ENCODE assay signal across 8 cellular contexts in the genomic region with DNA sequence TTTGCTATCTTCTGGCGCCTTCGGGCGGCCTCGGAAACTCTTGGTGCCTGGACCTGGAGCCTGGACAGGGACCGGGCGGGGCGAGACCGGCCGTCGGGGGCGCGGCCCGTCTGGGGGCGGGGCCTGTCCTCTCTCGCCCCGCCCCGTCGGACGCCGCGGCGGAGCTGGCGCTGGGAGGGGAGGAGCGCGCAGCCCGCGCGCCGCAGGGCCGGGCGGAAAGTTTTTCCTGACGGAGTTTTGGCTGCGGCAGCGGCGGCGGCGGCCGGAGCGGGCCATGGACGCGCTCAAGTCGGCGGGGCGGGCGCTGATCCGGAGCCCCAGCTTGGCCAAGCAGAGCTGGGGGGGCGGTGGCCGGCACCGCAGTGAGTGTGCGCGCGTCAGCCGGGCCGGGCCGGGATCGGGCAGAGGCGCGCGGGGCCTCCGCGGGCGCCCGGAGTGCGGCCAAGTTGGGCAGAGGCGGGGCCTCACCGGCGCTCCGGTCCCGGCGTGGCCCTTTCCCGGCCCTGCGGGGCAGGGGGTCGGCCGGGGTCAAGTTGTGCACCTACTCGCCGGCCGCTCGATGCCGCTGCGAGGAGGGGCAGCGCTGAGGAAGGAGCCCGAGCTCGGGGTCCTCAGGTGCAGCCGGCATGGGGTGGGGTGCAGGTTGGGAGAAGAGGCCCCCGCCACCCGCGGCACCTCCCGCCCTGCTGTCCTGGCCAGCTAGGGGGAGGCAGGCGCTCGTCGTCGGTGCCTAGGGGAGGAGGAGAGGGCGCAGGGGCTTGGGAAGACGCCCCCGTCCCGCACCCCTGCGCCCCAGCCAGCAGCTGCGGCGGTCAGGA. TPM values are rescaled to one million over a fixed set of nuclear protein-coding genes. Genes with fewer than 3 reads are reported as not detected.
A peak's percentile ranks its signal among the peaks of the same experiment; 100 is the strongest.
DNase-seq lines count a peak whose midpoint lies in the region; ATAC-seq and TF ChIP-seq lines count a peak whose summit lies in the region.

A gene with protein sequence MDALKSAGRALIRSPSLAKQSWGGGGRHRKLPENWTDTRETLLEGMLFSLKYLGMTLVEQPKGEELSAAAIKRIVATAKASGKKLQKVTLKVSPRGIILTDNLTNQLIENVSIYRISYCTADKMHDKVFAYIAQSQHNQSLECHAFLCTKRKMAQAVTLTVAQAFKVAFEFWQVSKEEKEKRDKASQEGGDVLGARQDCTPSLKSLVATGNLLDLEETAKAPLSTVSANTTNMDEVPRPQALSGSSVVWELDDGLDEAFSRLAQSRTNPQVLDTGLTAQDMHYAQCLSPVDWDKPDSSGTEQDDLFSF (plus strand): TSS at position 182 of the 818 bp plus-strand sequence. CDS start 93 bp downstream, at position 275.

- POLR2A ChIA-PET in BJ (lab: Charles Lee), result interaction anchor here (0.6 to 0.7 kb wide), 2 partner anchors 13 to 23 kb away, joined by 3 read pairs; no protein-coding TSS in a partner anchor

- TF ChIP-seq CTCF in BJ (IDR thresholded peaks at IDR 0.05; ENCODE audit: insufficient read depth, low read depth, low read length), result no peak

- H3K27me3 ChIP-seq in BJ (ENCODE audit: control insufficient read depth, insufficient read depth, low read length) (peaks cover 3% of the 10 kb centered on the region; the same call in 1 of the 2 replicates), thymus (ENCODE audit: control insufficient read depth, insufficient read depth) (peaks cover 34% of the 10 kb centered on the region)

- H3K4me1 Mint-ChIP-seq in activated naive CD8-positive, alpha-beta T cell treated with anti-CD3 and anti-CD28 coated beads for 36 hours, result peaks cover 36% of the 10 kb centered on the region

- H3K9me3 Mint-ChIP-seq in activated naive CD8-positive, alpha-beta T cell treated with anti-CD3 and anti-CD28 coated beads for 36 hours, result no peaks in the 10 kb centered on the region

- peak within 1 kb of the TSS; percentile 52 for H3K27ac ChIP-seq in thymus (ENCODE audit: low read depth)

- peak; percentile 75 for ATAC-seq in HG03460 (IDR thresholded peaks at IDR 0.05; ENCODE audit: unreplicated experiment)
- peak; percentile 89 for ATAC-seq in SK-N-SH treated with all-trans-retinoic acid at 6 μM for 48 hours

- H3K4me3 Mint-ChIP-seq in activated naive CD8-positive, alpha-beta T cell treated with anti-CD3 and anti-CD28 coated beads for 36 hours, result peak within 1 kb of the TSS; percentile 87

- intact Hi-C loops in head of caudate nucleus (cut with DNase I), result loop anchor here (2.0 kb wide), 1 partner anchor 25 kb away; no protein-coding TSS in a partner anchor

- H3K27ac Mint-ChIP-seq in activated naive CD8-positive, alpha-beta T cell treated with anti-CD3 and anti-CD28 coated beads for 36 hours, result peak within 1 kb of the TSS; percentile 76

- no peaks in the 10 kb centered on the region for H3K27me3 Mint-ChIP-seq in activated naive CD8-positive, alpha-beta T cell treated with anti-CD3 and anti-CD28 coated beads for 36 hours

- peaks cover 9% of the 10 kb centered on the region for H3K4me1 ChIP-seq in thymus (ENCODE audit: control insufficient read depth, insufficient read depth, low read length)

- no peaks in the 10 kb centered on the region for H3K9me3 ChIP-seq in thymus (ENCODE audit: control insufficient read depth)

- H3K36me3 ChIP-seq in BJ (ENCODE audit: control insufficient read depth, insufficient read depth, low read length) (no peaks in the 10 kb centered on the region), thymus (ENCODE audit: control insufficient read depth, insufficient read depth) (no peaks in the 10 kb centered on the region)

- under 1% methylated on average over 99 of the region's 99 CpGs for WGBS in thymus

- no peaks in the 10 kb centered on the region for H3K36me3 Mint-ChIP-seq in activated naive CD8-positive, alpha-beta T cell treated with anti-CD3 and anti-CD28 coated beads for 36 hours

- no peak for DNase-seq in BJ (ENCODE audit: low read depth)
- peak; percentile 83 for DNase-seq in GM19238 (ENCODE audit: insufficient read length, low spot score)
- peak; percentile 76 for DNase-seq in activated naive CD8-positive, alpha-beta T cell treated with anti-CD3 and anti-CD28 coated beads for 36 hours
- DNase-seq in head of caudate nucleus, result peak; percentile 20 to 89 (median 78)
- peak; percentile 43 for DNase-seq in occipital lobe (lab: John Stamatoyannopoulos, UW)

- H3K4me3 ChIP-seq in BJ (ENCODE audit: low read depth, low read length) (peak within 1 kb of the TSS; percentile 70), thymus (ENCODE audit: low read length) (peak within 1 kb of the TSS; percentile 67)

- CTCF ChIA-PET in BJ (lab: Yijun Ruan, JAX), result interaction anchor here (0.5 to 1.0 kb wide), 4 partner anchors 22 to 65 kb away, joined by 3 read pairs; no protein-coding TSS in a partner anchor

TF ChIP-seq in SK-N-SH treated with all-trans-retinoic acid at 6 μM for 48 hours, 23 proteins besides CTCF, POLR2A, EP300 and RAD21:
- TF ChIP-seq ISL1 (CRISPR knock-in tag; IDR thresholded peaks at IDR 0.05) (no peak), ZFP30 (CRISPR knock-in tag; IDR thresholded peaks at IDR 0.05) (no peak)
- TF ChIP-seq, protein P1, sequence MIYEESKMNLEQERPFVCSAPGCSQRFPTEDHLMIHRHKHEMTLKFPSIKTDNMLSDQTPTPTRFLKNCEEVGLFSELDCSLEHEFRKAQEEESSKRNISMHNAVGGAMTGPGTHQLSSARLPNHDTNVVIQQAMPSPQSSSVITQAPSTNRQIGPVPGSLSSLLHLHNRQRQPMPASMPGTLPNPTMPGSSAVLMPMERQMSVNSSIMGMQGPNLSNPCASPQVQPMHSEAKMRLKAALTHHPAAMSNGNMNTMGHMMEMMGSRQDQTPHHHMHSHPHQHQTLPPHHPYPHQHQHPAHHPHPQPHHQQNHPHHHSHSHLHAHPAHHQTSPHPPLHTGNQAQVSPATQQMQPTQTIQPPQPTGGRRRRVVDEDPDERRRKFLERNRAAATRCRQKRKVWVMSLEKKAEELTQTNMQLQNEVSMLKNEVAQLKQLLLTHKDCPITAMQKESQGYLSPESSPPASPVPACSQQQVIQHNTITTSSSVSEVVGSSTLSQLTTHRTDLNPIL (CRISPR knock-in tag; IDR thresholded peaks at IDR 0.05; ENCODE audit: low read depth), result no peak
- TF ChIP-seq, protein P2, sequence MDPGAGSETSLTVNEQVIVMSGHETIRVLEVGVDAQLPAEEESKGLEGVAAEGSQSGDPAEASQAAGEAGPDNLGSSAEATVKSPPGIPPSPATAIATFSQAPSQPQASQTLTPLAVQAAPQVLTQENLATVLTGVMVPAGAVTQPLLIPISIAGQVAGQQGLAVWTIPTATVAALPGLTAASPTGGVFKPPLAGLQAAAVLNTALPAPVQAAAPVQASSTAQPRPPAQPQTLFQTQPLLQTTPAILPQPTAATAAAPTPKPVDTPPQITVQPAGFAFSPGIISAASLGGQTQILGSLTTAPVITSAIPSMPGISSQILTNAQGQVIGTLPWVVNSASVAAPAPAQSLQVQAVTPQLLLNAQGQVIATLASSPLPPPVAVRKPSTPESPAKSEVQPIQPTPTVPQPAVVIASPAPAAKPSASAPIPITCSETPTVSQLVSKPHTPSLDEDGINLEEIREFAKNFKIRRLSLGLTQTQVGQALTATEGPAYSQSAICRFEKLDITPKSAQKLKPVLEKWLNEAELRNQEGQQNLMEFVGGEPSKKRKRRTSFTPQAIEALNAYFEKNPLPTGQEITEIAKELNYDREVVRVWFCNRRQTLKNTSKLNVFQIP (CRISPR knock-in tag; IDR thresholded peaks at IDR 0.05; ENCODE audit: borderline replicate concordance, low read depth), result no peak
TF ChIP-seq in SK-N-SH treated with all-trans-retinoic acid at 6 μM for 48 hours: peak in this region for 0.

RNA-seq across cellular contexts. Expression of the gene that starts here (rescaled TPM):
- polyA plus RNA-seq in BJ (2011; rRNA removed) (17.1 and 27.2 TPM in 2 replicates), thymus (31.6 TPM)
- polyA minus RNA-seq in BJ (2011; rRNA and poly(A)+ RNA removed), result 14.3 and 18.1 TPM in 2 replicates
- total RNA-seq in activated naive CD8-positive, alpha-beta T cell treated with anti-CD3 and anti-CD28 coated beads for 36 hours, result 10 to 100 TPM; 14.3 to 17.4 TPM
- 1.2 TPM for total RNA-seq in occipital lobe
